29 cellular contexts compared by ENCODE assay signal in genomic region chr6:96152114-96152708, GRCh38.
"Had no signal": no experiment of that assay in that cellular context is flagged by ENCODE, and none has a peak within 500 bp of the region (broad histone marks: within the 10 kb centered on the region; RNA-seq: fewer than 3 reads in every experiment).

No MANE protein-coding gene starts in this region.

- H3K4me3 ChIP-seq: adrenal gland, ascending aorta, coronary artery, esophagus muscularis mucosa, gastrocnemius medialis, heart left ventricle had no signal

- ATAC-seq: activated CD4-positive, alpha-beta T cell treated with anti-CD3 and anti-CD28 coated beads for 36 hours; activated CD8-positive, alpha-beta memory T cell treated with anti-CD3 and anti-CD28 coated beads, Interleukin-2, amount 10 ng/mL, durations not matched to agents 7 days and 5 days; activated CD8-positive, alpha-beta T cell treated with anti-CD3 and anti-CD28 coated beads, Interleukin-2, amount 10 ng/mL, durations not matched to agents 7 days and 5 days; activated naive CD8-positive, alpha-beta T cell treated with anti-CD3 and anti-CD28 coated beads, Interleukin-2, amount 50 U/mL, for 24 hours; effector memory CD8-positive, alpha-beta T cell; foreskin keratinocyte; gastrocnemius medialis; heart left ventricle had no signal

- FAIRE-seq: bronchial epithelial cell had no signal

- H3K27me3 ChIP-seq: adrenal gland, ascending aorta, brain microvascular endothelial cell, esophagus muscularis mucosa, foreskin keratinocyte, gastrocnemius medialis, heart left ventricle had no signal

- H3K27ac ChIP-seq: adrenal gland, ascending aorta, brain microvascular endothelial cell, coronary artery, esophagus muscularis mucosa, foreskin keratinocyte, gastrocnemius medialis, heart left ventricle had no signal

- DNase-seq: activated CD4-positive, alpha-beta memory T cell treated with anti-CD3 and anti-CD28 coated beads for 36 hours; activated CD4-positive, alpha-beta T cell treated with anti-CD3 and anti-CD28 coated beads for 36 hours; activated CD4-positive, alpha-beta T cell treated with anti-CD3 and anti-CD28 coated beads, Interleukin-2, amount 10 ng/mL, durations not matched to agents 24 days and 14 days; activated CD4-positive, CD25-positive, alpha-beta regulatory T cell; activated CD4-positive, CD25-positive, alpha-beta regulatory T cell treated with anti-CD3 and anti-CD28 coated beads, Interleukin-2, amount 50 U/mL, for 72 hours; activated CD8-positive, alpha-beta memory T cell treated with anti-CD3 and anti-CD28 coated beads, Interleukin-2, amount 10 ng/mL, durations not matched to agents 7 days and 5 days; activated CD8-positive, alpha-beta memory T cell treated with anti-CD3 and anti-CD28 coated beads, Interleukin-2, amount 50 U/mL, for 4 hours; activated CD8-positive, alpha-beta T cell treated with anti-CD3 and anti-CD28 coated beads, Interleukin-2, amount 10 ng/mL, durations not matched to agents 7 days and 5 days; activated effector memory CD4-positive, alpha-beta T cell treated with anti-CD3 and anti-CD28 coated beads, Interleukin-2, amount 50 U/mL, for 16 hours; activated naive CD4-positive, alpha-beta T cell treated with anti-CD3 and anti-CD28 coated beads for 36 hours; activated naive CD8-positive, alpha-beta T cell treated with anti-CD3 and anti-CD28 coated beads for 36 hours; activated naive CD8-positive, alpha-beta T cell treated with anti-CD3 and anti-CD28 coated beads, Interleukin-2, amount 50 U/mL, for 24 hours; activated T-cell treated with anti-CD3 and anti-CD28 coated beads, Interleukin-2, amount 50 U/mL, for 1 hour; activated T-cell treated with anti-CD3 and anti-CD28 coated beads, Interleukin-2, amount 50 U/mL, for 48 hours; adrenal gland; amygdala; brain microvascular endothelial cell; effector CD4-positive, alpha-beta T cell; effector memory CD8-positive, alpha-beta T cell; erythroblast; foreskin keratinocyte; gastrocnemius medialis; glutamatergic neuron; heart left ventricle; T-helper 2 cell had no signal
